ENCODE assay signal across 1 cellular context in the genomic region with DNA sequence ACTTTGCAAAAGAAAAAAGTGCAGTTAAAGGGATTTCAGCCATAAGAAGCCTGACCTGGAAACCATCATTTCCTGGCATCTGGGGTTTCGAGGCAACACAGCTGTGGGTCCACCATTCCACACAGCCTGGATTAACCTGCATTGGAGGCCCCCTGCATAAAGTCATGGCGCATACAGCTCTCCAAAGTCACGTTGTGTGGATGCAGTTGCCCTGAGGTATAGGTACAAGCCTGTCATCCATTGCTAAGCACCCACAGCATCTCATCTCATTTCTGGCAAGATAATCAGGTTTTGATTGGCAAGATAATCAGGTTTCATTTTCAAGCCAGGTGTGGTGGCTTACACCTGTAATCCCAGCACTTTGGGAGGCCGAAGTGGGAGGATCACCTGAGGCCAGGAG.
TF ChIP-seq lines count a peak whose summit lies in the region.

No MANE protein-coding gene starts in this region.

TF ChIP-seq in GM12878, 131 proteins besides CTCF, POLR2A, EP300 and RAD21 (continued from another document):
- TF ChIP-seq YBX1 (IDR thresholded peaks at IDR 0.05), result no peak
- TF ChIP-seq, protein P1, sequence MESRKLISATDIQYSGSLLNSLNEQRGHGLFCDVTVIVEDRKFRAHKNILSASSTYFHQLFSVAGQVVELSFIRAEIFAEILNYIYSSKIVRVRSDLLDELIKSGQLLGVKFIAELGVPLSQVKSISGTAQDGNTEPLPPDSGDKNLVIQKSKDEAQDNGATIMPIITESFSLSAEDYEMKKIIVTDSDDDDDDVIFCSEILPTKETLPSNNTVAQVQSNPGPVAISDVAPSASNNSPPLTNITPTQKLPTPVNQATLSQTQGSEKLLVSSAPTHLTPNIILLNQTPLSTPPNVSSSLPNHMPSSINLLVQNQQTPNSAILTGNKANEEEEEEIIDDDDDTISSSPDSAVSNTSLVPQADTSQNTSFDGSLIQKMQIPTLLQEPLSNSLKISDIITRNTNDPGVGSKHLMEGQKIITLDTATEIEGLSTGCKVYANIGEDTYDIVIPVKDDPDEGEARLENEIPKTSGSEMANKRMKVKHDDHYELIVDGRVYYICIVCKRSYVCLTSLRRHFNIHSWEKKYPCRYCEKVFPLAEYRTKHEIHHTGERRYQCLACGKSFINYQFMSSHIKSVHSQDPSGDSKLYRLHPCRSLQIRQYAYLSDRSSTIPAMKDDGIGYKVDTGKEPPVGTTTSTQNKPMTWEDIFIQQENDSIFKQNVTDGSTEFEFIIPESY (IDR thresholded peaks at IDR 0.05), result no peak
- TF ChIP-seq MYC (IDR thresholded peaks at IDR 0.05; ENCODE audit: insufficient read depth, insufficient read length, insufficient replicate concordance, low read length, severe bottlenecking), result no peak
- no peak for TF ChIP-seq CHD1 (IDR thresholded peaks at IDR 0.05; ENCODE audit: low read depth, low read length)
- no peak for TF ChIP-seq RB1 (IDR thresholded peaks at IDR 0.05; ENCODE audit: borderline replicate concordance)
- TF ChIP-seq RBBP5 (conservative IDR thresholded peaks at IDR 0.05), result no peak
- TF ChIP-seq NKRF (conservative IDR thresholded peaks at IDR 0.05), result no peak
- TF ChIP-seq BRCA1 (IDR thresholded peaks at IDR 0.05; ENCODE audit: low read depth, low read length), result no peak
- no peak for TF ChIP-seq TCF7 (IDR thresholded peaks at IDR 0.05; ENCODE audit: borderline replicate concordance)
- TF ChIP-seq JUNB (IDR thresholded peaks at IDR 0.05), result no peak
- TF ChIP-seq SPI1 (IDR thresholded peaks at IDR 0.05; ENCODE audit: borderline replicate concordance, insufficient read depth, low read depth, low read length), result no peak
- TF ChIP-seq BCL3 (IDR thresholded peaks at IDR 0.05; ENCODE audit: borderline replicate concordance, insufficient read depth, low read depth, low read length, poor library complexity, severe bottlenecking), result no peak
